21 cellular contexts compared by ENCODE assay signal in genomic region chr1:31952825-31953220, GRCh38. TPM values are rescaled to one million over a fixed set of nuclear protein-coding genes. Genes with fewer than 3 reads are reported as not detected.
A peak's percentile ranks its signal among the peaks of the same experiment; 100 is the strongest.
DNase-seq lines count a peak whose midpoint lies in the region; ATAC-seq lines count a peak whose summit lies in the region.
"Had no signal": no experiment of that assay in that cellular context is flagged by ENCODE, and none has a peak within 500 bp of the region (broad histone marks: within the 10 kb centered on the region; RNA-seq: fewer than 3 reads in every experiment).

No MANE protein-coding gene starts in this region.

- no CpG with 5 or more reads among the region's 2 CpGs for WGBS in mesendoderm (ENCODE audit: extremely low coverage, insufficient coverage, low lambda C conversion rate)

- peak overlapping the region in 5 of 11 experiments; percentile 5 to 32 (median 16); a peak in 3 of 22 replicates for H3K9ac ChIP-seq in BLaER1 treated with 17β-estradiol and CSF1 and Interleukin-3, amounts not matched to agents 10 nM and 100 nM
- no peak overlapping the region for H3K9ac ChIP-seq in mesendoderm (ENCODE audit: low read length)

- no peaks in the 10 kb centered on the region for H3K27me3 Mint-ChIP-seq in T-helper 2 cell treated with Interferon-gamma antibody and Interleukin-4, amounts not matched to agents 5 μg/mL and 100 μg/mL, for 36 hours (ENCODE audit: low read depth)
- no peaks in the 10 kb centered on the region for H3K27me3 Mint-ChIP-seq in T-cell
- H3K27me3 Mint-ChIP-seq: CD4-positive, CD25-positive, alpha-beta regulatory T cell; central memory CD8-positive, alpha-beta T cell had no signal

- CTCF ChIA-PET in T-cell (lab: Charles Lee), result interaction anchor here (0.8 to 1.4 kb wide), 8 partner anchors 9 to 39 kb away, joined by 3 to 5 read pairs (median 4); partner anchors contain the start of gene PTP4A2 (in 1 of the 2)

- no peaks in the 10 kb centered on the region for H3K9me3 Mint-ChIP-seq in T-helper 2 cell treated with Interferon-gamma antibody and Interleukin-4, amounts not matched to agents 5 μg/mL and 100 μg/mL, for 36 hours
- H3K9me3 Mint-ChIP-seq in T-cell, result no peaks in the 10 kb centered on the region
- H3K9me3 Mint-ChIP-seq: CD4-positive, CD25-positive, alpha-beta regulatory T cell; central memory CD8-positive, alpha-beta T cell had no signal

- H3K27me3 ChIP-seq in BLaER1 treated with 17β-estradiol and CSF1 and Interleukin-3, amounts not matched to agents 10 nM and 100 nM, result no peaks in the 10 kb centered on the region
- H3K27me3 ChIP-seq in mesendoderm (ENCODE audit: insufficient read depth, low read length, poor library complexity), result no peaks in the 10 kb centered on the region
- H3K27me3 ChIP-seq: gastroesophageal sphincter, neutrophil, SJCRH30 had no signal

- no peaks in the 10 kb centered on the region for H3K36me3 Mint-ChIP-seq in T-helper 2 cell treated with Interferon-gamma antibody and Interleukin-4, amounts not matched to agents 5 μg/mL and 100 μg/mL, for 36 hours (ENCODE audit: low read depth)
- H3K36me3 Mint-ChIP-seq in T-cell, result no peaks in the 10 kb centered on the region
- H3K36me3 Mint-ChIP-seq: CD4-positive, CD25-positive, alpha-beta regulatory T cell had no signal

- H2AK5ac ChIP-seq in mesendoderm (ENCODE audit: low read length), result peak overlapping the region; percentile 66

- H3K4ac ChIP-seq in mesendoderm (ENCODE audit: low read depth, low read length), result no peak overlapping the region

- H3K27ac Mint-ChIP-seq in T-helper 2 cell treated with Interferon-gamma antibody and Interleukin-4, amounts not matched to agents 5 μg/mL and 100 μg/mL, for 36 hours, result peak overlapping the region; percentile 18
- H3K27ac Mint-ChIP-seq in T-cell, result peak overlapping the region; percentile 40 to 64

- H3K79me1 ChIP-seq in mesendoderm (ENCODE audit: low read length), result no peaks in the 10 kb centered on the region

- H3K4me1 ChIP-seq in BLaER1 treated with 17β-estradiol and CSF1 and Interleukin-3, amounts not matched to agents 10 nM and 100 nM, result peaks cover 65 to 99% (median 91%) of the 10 kb centered on the region in 10 experiments
- H3K4me1 ChIP-seq in mesendoderm (ENCODE audit: control insufficient read depth, low read depth, low read length), result peaks cover 13% of the 10 kb centered on the region

- POLR2A ChIA-PET in T-cell (lab: Charles Lee), result interaction anchor here in 1 of 2 donors (0.5 to 0.6 kb wide), 2 partner anchors 149 to 306 kb away, joined by 3 to 4 read pairs; no protein-coding TSS in a partner anchor

- peak overlapping the region in 10 of 11 experiments; percentile 19 to 98 (median 90); a peak in 16 of 22 replicates for H3K27ac ChIP-seq in BLaER1 treated with 17β-estradiol and CSF1 and Interleukin-3, amounts not matched to agents 10 nM and 100 nM
- no peak overlapping the region for H3K27ac ChIP-seq in mesendoderm (ENCODE audit: low read depth, low read length)
- H3K27ac ChIP-seq: SJCRH30 had no signal

- peaks cover 45% of the 10 kb centered on the region for H3K4me1 Mint-ChIP-seq in T-helper 2 cell treated with Interferon-gamma antibody and Interleukin-4, amounts not matched to agents 5 μg/mL and 100 μg/mL, for 36 hours (ENCODE audit: low read depth)
- peaks cover 41 to 55% (median 51%) of the 10 kb centered on the region in 3 donors for H3K4me1 Mint-ChIP-seq in T-cell

- H4K8ac ChIP-seq in mesendoderm (ENCODE audit: low read depth, low read length), result no peak overlapping the region

- H3K9me3 ChIP-seq in BLaER1 treated with 17β-estradiol and CSF1 and Interleukin-3, amounts not matched to agents 10 nM and 100 nM (replicated peaks in 1 of 11), result no peaks in the 10 kb centered on the region
- H3K9me3 ChIP-seq: gastroesophageal sphincter, mucosa of descending colon, neutrophil, SJCRH30 had no signal

- H3K56ac ChIP-seq in mesendoderm (ENCODE audit: low read length), result peak overlapping the region; percentile 27

- ATAC-seq in T-cell (replicated peaks in 1 of 4), result no peak
- ATAC-seq: gastroesophageal sphincter, mucosa of descending colon had no signal

- H3K4me2 ChIP-seq in BLaER1 treated with 17β-estradiol and CSF1 and Interleukin-3, amounts not matched to agents 10 nM and 100 nM, result peak overlapping the region; percentile 44 to 97 (median 56); a peak in 18 of 22 replicates
- no peak overlapping the region for H3K4me2 ChIP-seq in mesendoderm (ENCODE audit: low read length)

- H4K20me1 ChIP-seq in BLaER1 treated with 17β-estradiol and CSF1 and Interleukin-3, amounts not matched to agents 10 nM and 100 nM, result no peaks in the 10 kb centered on the region

- H3K79me2 ChIP-seq in mesendoderm (ENCODE audit: control insufficient read depth, insufficient read depth, low read length), result no peaks in the 10 kb centered on the region

- H4K5ac ChIP-seq in mesendoderm (ENCODE audit: low read length), result no peak overlapping the region

- peak overlapping the region; percentile 10 for H3K4me3 Mint-ChIP-seq in T-helper 2 cell treated with Interferon-gamma antibody and Interleukin-4, amounts not matched to agents 5 μg/mL and 100 μg/mL, for 36 hours
- no peak overlapping the region for H3K4me3 Mint-ChIP-seq in T-cell
- H3K4me3 Mint-ChIP-seq: central memory CD8-positive, alpha-beta T cell had no signal

- H2BK120ac ChIP-seq in mesendoderm (ENCODE audit: low read depth, low read length), result no peak overlapping the region

- H2BK15ac ChIP-seq in mesendoderm (replicated peaks; ENCODE audit: low read depth), result no peak overlapping the region

- no peaks in the 10 kb centered on the region for H3K36me3 ChIP-seq in BLaER1 treated with 17β-estradiol and CSF1 and Interleukin-3, amounts not matched to agents 10 nM and 100 nM
- no peaks in the 10 kb centered on the region for H3K36me3 ChIP-seq in mesendoderm (ENCODE audit: control insufficient read depth, insufficient read depth, low read length)
- H3K36me3 ChIP-seq: gastroesophageal sphincter, neutrophil, SJCRH30 had no signal

- H3K23ac ChIP-seq in mesendoderm (ENCODE audit: low read length), result no peak overlapping the region

- DNase-seq in T-helper 2 cell treated with Interferon-gamma antibody and Interleukin-4, amounts not matched to agents 5 μg/mL and 100 μg/mL, for 36 hours (ENCODE audit: low spot score), result no peak
- DNase-seq in T-helper 2 cell, result no peak
- DNase-seq in T-cell, result no peak
- no peak for DNase-seq in mesendoderm
- no peak for DNase-seq in HCEC 1CT
- DNase-seq in MV-4-11 (lab: John Stamatoyannopoulos, UW), result no peak
- no peak for DNase-seq in NCI-H345 treated with DMSO at 0.1 percent for 48 hours (lab: John Stamatoyannopoulos, UW; ENCODE audit: unreplicated experiment)
- DNase-seq: ACHN; activated CD4-positive, CD25-positive, alpha-beta regulatory T cell; activated gamma-delta T cell; amniotic stem cell; CD4-positive, CD25-positive, alpha-beta regulatory T cell; DMS79 treated with DMSO at 0.1 percent for 48 hours; mucosa of descending colon; NCI-H1105 treated with DMSO at 0.1 percent for 48 hours; SJCRH30; T-helper 9 cell had no signal

- H2BK5ac ChIP-seq in mesendoderm (ENCODE audit: low read length), result no peak overlapping the region

- no peak overlapping the region for H3K4me3 ChIP-seq in BLaER1 treated with 17β-estradiol and CSF1 and Interleukin-3, amounts not matched to agents 10 nM and 100 nM
- H3K4me3 ChIP-seq in mesendoderm (ENCODE audit: low read length), result no peak overlapping the region
- H3K4me3 ChIP-seq: gastroesophageal sphincter, mucosa of descending colon, SJCRH30 had no signal

- H3K18ac ChIP-seq in mesendoderm (ENCODE audit: low read length), result peak overlapping the region; percentile 39

RNA-seq across cellular contexts. Expression of gene PTP4A2, which starts 14.7 kb away (rescaled TPM):
- total RNA-seq in T-cell, result 100 to 1,000 TPM; 187 to 341 (median 224) TPM
- 416 TPM for polyA plus RNA-seq in mesendoderm (2013, experiment 1 of 2)
- 418 TPM for polyA plus RNA-seq in mesendoderm (2013, experiment 2 of 2)
